15 cellular contexts compared by ENCODE assay signal in the genomic region with DNA sequence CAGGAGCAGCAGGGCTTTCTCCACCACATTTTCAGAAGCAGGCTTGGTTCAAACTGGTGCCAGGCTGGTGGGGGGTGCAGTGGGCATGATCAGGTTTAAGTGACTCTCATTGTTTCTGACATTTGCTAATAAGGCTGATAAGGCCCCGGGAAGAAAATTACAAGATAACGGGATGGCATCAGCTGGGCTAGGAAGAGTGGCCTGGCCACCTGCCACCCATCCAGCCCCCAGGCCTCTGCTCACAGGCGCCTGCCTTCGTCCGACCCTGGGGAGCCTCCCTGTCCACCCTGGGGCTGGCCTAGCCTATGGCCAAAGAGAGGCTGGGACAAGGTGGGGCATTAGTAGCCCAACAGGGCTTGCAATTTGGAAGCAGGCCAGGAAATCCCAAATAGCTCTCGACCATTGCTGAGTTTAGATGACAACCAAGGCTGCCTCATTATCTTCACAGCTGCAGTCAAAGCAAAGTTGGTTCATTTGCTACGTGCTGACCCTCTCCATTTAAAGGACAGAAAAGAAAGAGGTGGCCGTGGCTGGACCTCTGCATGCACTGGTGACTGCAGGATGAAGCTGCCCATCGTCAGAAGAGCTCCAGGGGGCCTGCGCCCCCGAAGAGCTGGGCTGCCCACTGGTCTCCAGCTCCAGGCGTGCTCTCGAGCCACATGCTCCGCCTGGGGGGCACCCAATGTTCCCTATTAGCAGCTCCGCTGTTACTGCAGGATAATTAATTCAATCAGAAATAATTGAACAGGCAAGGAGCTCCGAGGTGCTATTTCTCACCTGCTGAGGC.
"Had no signal": no experiment of that assay in that cellular context is flagged by ENCODE, and none has a peak within 500 bp of the region (broad histone marks: within the 10 kb centered on the region; RNA-seq: fewer than 3 reads in every experiment).

No MANE protein-coding gene starts in this region.

- H3K27ac ChIP-seq: body of pancreas had no signal

- H3K4me3 ChIP-seq: body of pancreas, lung, tibial artery had no signal

- DNase-seq: activated CD4-positive, alpha-beta memory T cell treated with anti-CD3 and anti-CD28 coated beads, Interleukin-2, amount 10 ng/mL, durations not matched to agents 7 days and 5 days; activated CD4-positive, alpha-beta T cell treated with anti-CD3 and anti-CD28 coated beads for 36 hours; activated gamma-delta T cell; activated T-cell treated with anti-CD3 and anti-CD28 coated beads, Interleukin-2, amount 50 U/mL, for 48 hours; amniotic stem cell; body of pancreas; effector memory CD4-positive, alpha-beta T cell; foreskin fibroblast; midbrain; T-helper 2 cell; tibial artery had no signal

- FAIRE-seq: urothelium cell line had no signal

- H3K9me3 ChIP-seq: body of pancreas, tibial artery had no signal

- H3K36me3 ChIP-seq: tibial artery had no signal

- H3K27me3 ChIP-seq: body of pancreas, tibial artery had no signal

- ATAC-seq: activated CD4-positive, alpha-beta T cell treated with anti-CD3 and anti-CD28 coated beads for 36 hours; activated naive CD4-positive, alpha-beta T cell treated with anti-CD3 and anti-CD28 coated beads, Interleukin-2, amount 50 U/mL, for 72 hours; body of pancreas; stimulated activated effector memory CD8-positive, alpha-beta T cell treated with anti-CD3 and anti-CD28 coated beads, Interleukin-12 subunit alpha, Interleukin-12 subunit beta, amount 100 ng/mL, for 72 hours had no signal
